1 cellular context compared by ENCODE assay signal in genomic region chr2:158667969-158668368, GRCh38.
TF ChIP-seq lines count a peak whose summit lies in the region.

No MANE protein-coding gene starts in this region.

TF ChIP-seq in SK-N-SH treated with all-trans-retinoic acid at 6 μM for 48 hours, 23 proteins besides CTCF, POLR2A, EP300 and RAD21 (continued from another document):
- TF ChIP-seq CREB5 (CRISPR knock-in tag; IDR thresholded peaks at IDR 0.05; ENCODE audit: low read depth) (no peak), ZFP3 (CRISPR knock-in tag; IDR thresholded peaks at IDR 0.05) (no peak), PPARA (CRISPR knock-in tag; IDR thresholded peaks at IDR 0.05; ENCODE audit: borderline replicate concordance) (no peak), POU6F1 (CRISPR knock-in tag; IDR thresholded peaks at IDR 0.05; ENCODE audit: borderline replicate concordance, low read depth) (no peak)
